Comparison of ENCODE assay signal across 22 cellular contexts in the genomic region with DNA sequence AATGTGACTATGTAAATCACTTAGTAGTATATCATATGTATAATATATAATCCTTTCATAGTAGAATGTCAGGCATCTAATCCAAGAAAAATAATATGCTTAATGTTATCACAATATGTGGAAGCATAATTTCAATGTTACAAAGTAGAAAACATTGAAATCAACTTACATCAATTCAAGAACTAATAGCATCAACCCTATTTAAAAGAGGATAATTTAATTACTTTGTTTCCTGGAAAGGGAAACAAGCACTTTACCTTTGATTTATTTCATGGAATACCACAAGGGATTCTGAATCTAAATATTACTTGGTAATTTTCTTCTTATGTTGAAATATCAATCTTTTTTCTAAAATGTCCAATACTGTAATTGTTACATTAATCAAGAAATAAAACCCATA. TPM values are rescaled to one million over a fixed set of nuclear protein-coding genes. Genes with fewer than 3 reads are reported as not detected.
A peak's percentile ranks its signal among the peaks of the same experiment; 100 is the strongest.
DNase-seq lines count a peak whose midpoint lies in the region; ATAC-seq, FAIRE-seq and TF ChIP-seq lines count a peak whose summit lies in the region.
"Had no signal": no experiment of that assay in that cellular context is flagged by ENCODE, and none has a peak within 500 bp of the region (broad histone marks: within the 10 kb centered on the region; RNA-seq: fewer than 3 reads in every experiment).

No MANE protein-coding gene starts in this region.

- BruUV-seq in HCT116 (replicated peaks; lab: Mats Ljungman, UMichigan) = no TSS peak

- H3K9me3 ChIP-seq in SK-N-SH (no peaks in the 10 kb centered on the region), HCT116 (ENCODE audit: control insufficient read depth in 1 of 2, insufficient read depth in 1 of 2, low read depth in 1 of 2, low read length in 2 of 2) (no peaks in the 10 kb centered on the region), kidney (ENCODE audit: control insufficient read depth in 1 of 2, low read length in 2 of 2) (no peaks in the 10 kb centered on the region), WERI-Rb-1 (ENCODE audit: severe bottlenecking) (no peaks in the 10 kb centered on the region)
- H3K9me3 ChIP-seq: BE2C, BLaER1 had no signal

- H3K27ac ChIP-seq in SK-N-SH (ENCODE audit: low read depth in 2 of 2, low read length in 1 of 2) = no peak overlapping the region; a peak in 1 of 4 replicates
- H3K27ac ChIP-seq in HCT116 (ENCODE audit: low read depth, low read length) = no peak overlapping the region
- H3K27ac ChIP-seq in kidney (ENCODE audit: low read depth in 2 of 2, low read length in 2 of 2) = no peak overlapping the region
- H3K27ac ChIP-seq in WERI-Rb-1 = no peak overlapping the region
- H3K27ac ChIP-seq: 22Rv1, BLaER1 had no signal

- RAD21 ChIA-PET in HCT116 (lab: Charles Lee; ENCODE audit: low non-redundant PET in 1 of 2, low total read pairs in 2 of 2, uncharacterized antibody in 2 of 2, unreplicated experiment in 2 of 2) = no interaction called here

- CTCF ChIA-PET in SK-N-SH (lab: Yijun Ruan, JAX) (no interaction called here), HCT116 (lab: Charles Lee) (no interaction called here)

- POLR2A ChIA-PET in SK-N-SH (lab: Yijun Ruan, JAX) (no interaction called here), HCT116 (lab: Charles Lee) (no interaction called here)

- TF ChIP-seq RAD21 in SK-N-SH (IDR thresholded peaks at IDR 0.05; ENCODE audit: low read length) (no peak), HCT116 (IDR thresholded peaks at IDR 0.05; ENCODE audit: low read depth) (no peak)

- FAIRE-seq in kidney (lab: Jason Lieb, UNC) = peak; percentile 49
- FAIRE-seq in urothelium cell line (lab: Jason Lieb, UNC) = no peak
- FAIRE-seq: G401.6, GM12891, GM19239 had no signal

- H3K27me3 ChIP-seq in SK-N-SH (ENCODE audit: insufficient read depth) = no peaks in the 10 kb centered on the region
- H3K27me3 ChIP-seq in HCT116 (ENCODE audit: insufficient read depth, low read length) = no peaks in the 10 kb centered on the region
- no peaks in the 10 kb centered on the region for H3K27me3 ChIP-seq in WERI-Rb-1 (ENCODE audit: insufficient read depth, low read depth, severe bottlenecking)
- H3K27me3 ChIP-seq: BE2C, BLaER1 had no signal

- intact Hi-C loops in HCT116 (cut with micrococcal nuclease) = no loop called here
- intact Hi-C loops in kidney (cut with DNase I) = no loop called here

- H3K4me2 ChIP-seq in SK-N-SH = no peak overlapping the region
- H3K4me2 ChIP-seq in HCT116 (ENCODE audit: low read length) = no peak overlapping the region
- H3K4me2 ChIP-seq: BLaER1 had no signal

- H3K79me2 ChIP-seq in SK-N-SH (ENCODE audit: insufficient read depth) (no peaks in the 10 kb centered on the region), HCT116 (ENCODE audit: insufficient read depth, low read length) (no peaks in the 10 kb centered on the region)

- TF ChIP-seq EP300 in SK-N-SH (IDR thresholded peaks at IDR 0.05; ENCODE audit: borderline replicate concordance in 1 of 2, low read depth in 1 of 2, low read length in 1 of 2) = no peak

- no peaks in the 10 kb centered on the region; the same call in 1 of the 2 replicates for H3K9me2 ChIP-seq in SK-N-SH
- H3K9me2 ChIP-seq in HCT116 (ENCODE audit: insufficient read depth) = no peaks in the 10 kb centered on the region

- H2AFZ ChIP-seq in SK-N-SH (ENCODE audit: low read depth) (no peak overlapping the region), HCT116 (ENCODE audit: low read depth, low read length, poor library complexity, severe bottlenecking) (peak overlapping the region; percentile 6)

- H3K9ac ChIP-seq in SK-N-SH = no peak overlapping the region
- H3K9ac ChIP-seq in HCT116 (ENCODE audit: low read length) = no peak overlapping the region
- no peak overlapping the region for H3K9ac ChIP-seq in kidney (ENCODE audit: low read length in 2 of 2)
- H3K9ac ChIP-seq: BLaER1 had no signal

- H3K4me3 ChIP-seq in SK-N-SH (ENCODE audit: low read depth in 2 of 2, low read length in 1 of 2) (no peak overlapping the region), HCT116 (replicated peaks in 1 of 2; ENCODE audit: low read depth in 1 of 2, low read length in 2 of 2) (no peak overlapping the region), kidney (ENCODE audit: low read length in 2 of 2) (no peak overlapping the region), WERI-Rb-1 (ENCODE audit: low read depth, low read length) (no peak overlapping the region)
- H3K4me3 ChIP-seq: BLaER1 had no signal

- H3F3A ChIP-seq in SK-N-SH (replicated peaks; ENCODE audit: insufficient read depth) = no peaks in the 10 kb centered on the region

- TF ChIP-seq CTCF in SK-N-SH (IDR thresholded peaks at IDR 0.05) (no peak), HCT116 (IDR thresholded peaks at IDR 0.05 in 2 of 3, conservative IDR thresholded peaks at IDR 0.05 in 1 of 3; ENCODE audit: borderline replicate concordance in 1 of 3, insufficient read depth in 1 of 3, low read depth in 2 of 3, low read length in 2 of 3) (no peak), kidney (IDR thresholded peaks at IDR 0.05; ENCODE audit: borderline replicate concordance, extremely low read depth, insufficient read depth) (no peak), WERI-Rb-1 (IDR thresholded peaks at IDR 0.05; ENCODE audit: low read depth, low read length) (no peak)

- no peaks in the 10 kb centered on the region for H3K36me3 ChIP-seq in SK-N-SH (replicated peaks in 1 of 2; ENCODE audit: control insufficient read depth in 1 of 2, insufficient read depth in 2 of 2, low read length in 1 of 2)
- H3K36me3 ChIP-seq in HCT116 (ENCODE audit: control insufficient read depth in 1 of 2, insufficient read depth in 2 of 2, low read length in 2 of 2) = no peaks in the 10 kb centered on the region
- no peaks in the 10 kb centered on the region for H3K36me3 ChIP-seq in kidney (ENCODE audit: control insufficient read depth in 1 of 2, insufficient read depth in 2 of 2, low read length in 2 of 2)
- no peaks in the 10 kb centered on the region for H3K36me3 ChIP-seq in WERI-Rb-1
- H3K36me3 ChIP-seq: BE2C, BLaER1 had no signal

- peaks cover 0 to 9% of the 10 kb centered on the region in 2 experiments; a peak in 2 of 4 replicates for H3K4me1 ChIP-seq in SK-N-SH (ENCODE audit: control insufficient read depth in 1 of 2, insufficient read depth in 2 of 2, low read depth in 1 of 2, low read length in 1 of 2)
- no peaks in the 10 kb centered on the region for H3K4me1 ChIP-seq in HCT116 (ENCODE audit: control insufficient read depth in 1 of 2, insufficient read depth in 2 of 2, low read length in 2 of 2)
- H3K4me1 ChIP-seq in kidney (ENCODE audit: control insufficient read depth in 1 of 2, insufficient read depth in 1 of 2, low read depth in 1 of 2, low read length in 2 of 2) = no peaks in the 10 kb centered on the region
- H3K4me1 ChIP-seq: BLaER1 had no signal

- TF ChIP-seq POLR2A in HCT116 (IDR thresholded peaks at IDR 0.05; ENCODE audit: borderline replicate concordance, extremely low read depth, insufficient read depth, insufficient read length) = no peak

- DNase-seq in SK-N-SH (no peak), HCT116 (ENCODE audit: low read depth, low spot score) (no peak), kidney (no peak), urothelium cell line (ENCODE audit: low spot score) (no peak), WERI-Rb-1 (no peak)
- DNase-seq: ACHN; BE2C; C1 segment of cervical spinal cord; CD4-positive, alpha-beta memory T cell; CD4-positive, CD25-positive, alpha-beta regulatory T cell; CD8-positive, alpha-beta memory T cell; COR-L47; DMS 273 treated with DMSO at 0.1 percent for 48 hours; DMS153; DMS79 treated with DMSO at 0.1 percent for 48 hours; GF-D8 had no signal

- H4K20me1 ChIP-seq in SK-N-SH (ENCODE audit: insufficient read depth) (no peaks in the 10 kb centered on the region), HCT116 (ENCODE audit: insufficient read depth) (no peaks in the 10 kb centered on the region)
- H4K20me1 ChIP-seq: BLaER1 had no signal

- ATAC-seq in SK-N-SH treated with all-trans-retinoic acid at 6 μM for 48 hours (no peak), HCT116 (no peak)

TF ChIP-seq in SK-N-SH treated with all-trans-retinoic acid at 6 μM for 48 hours, 23 proteins besides CTCF, POLR2A, EP300 and RAD21:
- peak; percentile 94 for TF ChIP-seq ISL1 (CRISPR knock-in tag; IDR thresholded peaks at IDR 0.05)
- TF ChIP-seq TCF4 (CRISPR knock-in tag; IDR thresholded peaks at IDR 0.05; ENCODE audit: borderline replicate concordance) = 0 out of 2 replicates have a peak, but pooled peaks have one; percentile 17
- peak; percentile 81 for TF ChIP-seq ZNF8 (CRISPR knock-in tag; IDR thresholded peaks at IDR 0.05)
- TF ChIP-seq ZC3H10 (CRISPR knock-in tag; IDR thresholded peaks at IDR 0.05) = no peak
- TF ChIP-seq ZFP3 (CRISPR knock-in tag; IDR thresholded peaks at IDR 0.05) = no peak

TF ChIP-seq in SK-N-SH, 30 proteins besides CTCF, POLR2A, EP300 and RAD21 (continues in another document):
- no peak for TF ChIP-seq SMC3 (IDR thresholded peaks at IDR 0.05; ENCODE audit: low read depth, low read length)
- no peak for TF ChIP-seq MXI1 (IDR thresholded peaks at IDR 0.05; ENCODE audit: low read depth, low read length)
- no peak for TF ChIP-seq FOSL2 (IDR thresholded peaks at IDR 0.05; ENCODE audit: borderline replicate concordance, low read depth)

TF ChIP-seq in HCT116, 20 proteins besides CTCF, POLR2A, EP300 and RAD21:
- TF ChIP-seq ZNF274 (IDR thresholded peaks at IDR 0.05; ENCODE audit: low read depth, low read length) = no peak
- TF ChIP-seq, protein P1, sequence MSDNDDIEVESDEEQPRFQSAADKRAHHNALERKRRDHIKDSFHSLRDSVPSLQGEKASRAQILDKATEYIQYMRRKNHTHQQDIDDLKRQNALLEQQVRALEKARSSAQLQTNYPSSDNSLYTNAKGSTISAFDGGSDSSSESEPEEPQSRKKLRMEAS (IDR thresholded peaks at IDR 0.05) = no peak
- no peak for TF ChIP-seq EZH2 (IDR thresholded peaks at IDR 0.05)

RNA-seq across cellular contexts. Expression of a gene that starts 30.6 kb away (rescaled TPM):
- 12.1 and 15.7 TPM in 2 replicates for polyA plus RNA-seq in SK-N-SH (2012; rRNA removed)
- polyA plus RNA-seq in SK-N-SH (2012; cell fraction: cytosol; rRNA removed) = 12.9 and 15.1 TPM in 2 replicates
- polyA plus RNA-seq in SK-N-SH (2012; cell fraction: nucleus; rRNA removed) = 10.4 and 11.4 TPM in 2 replicates
- total RNA-seq in HCT116 (2021; ENCODE audit: unreplicated experiment) = 53.4 TPM
- polyA plus RNA-seq in HCT116 (2012) = 27.7 and 27.8 TPM in 2 replicates
- total RNA-seq in kidney = 18.7 TPM
- polyA plus RNA-seq in kidney (ENCODE audit: insufficient read depth, low read depth, low replicate concordance) = 5.1 TPM

RNA-seq across cellular contexts. Expression of a gene that starts 52.8 kb away (rescaled TPM):
- polyA plus RNA-seq in SK-N-SH (2012; rRNA removed) (4.7 and 7.1 TPM in 2 replicates), kidney (ENCODE audit: insufficient read depth, low read depth, low replicate concordance) (6.3 TPM)
- 5.8 and 6.0 TPM in 2 replicates for polyA plus RNA-seq in SK-N-SH (2012; cell fraction: cytosol; rRNA removed)
- 9.1 and 18.1 TPM in 2 replicates for polyA plus RNA-seq in SK-N-SH (2012; cell fraction: nucleus; rRNA removed)
- total RNA-seq in HCT116 (2021; ENCODE audit: unreplicated experiment) (41.2 TPM), kidney (12.3 TPM)
- polyA plus RNA-seq in HCT116 (2012) = 10.7 and 14.0 TPM in 2 replicates
